Comparison of ENCODE assay signal across 8 cellular contexts in genomic region chr12:56156464-56157200, GRCh38. TPM values are rescaled to one million over a fixed set of nuclear protein-coding genes. Genes with fewer than 3 reads are reported as not detected.
A peak's percentile ranks its signal among the peaks of the same experiment; 100 is the strongest.
DNase-seq lines count a peak whose midpoint lies in the region; ATAC-seq and TF ChIP-seq lines count a peak whose summit lies in the region.
"Not testable (repeated sequence)": the region's sequence is repeated elsewhere in the genome, so short reads cannot be mapped to it uniquely, and the experiment has no call there.

No MANE protein-coding gene starts in this region.

- TF ChIP-seq CTCF in AG04450 (IDR thresholded peaks at IDR 0.05; ENCODE audit: low read depth, low read length); GM23338 (conservative IDR thresholded peaks at IDR 0.05; ENCODE audit: low read depth in 2 of 2); RWPE1 (conservative IDR thresholded peaks at IDR 0.05; ENCODE audit: low read depth); natural killer cell (IDR thresholded peaks at IDR 0.05): not testable (repeated sequence)

- peaks cover 55% of the 10 kb centered on the region for H3K36me3 Mint-ChIP-seq in GM23338 (ENCODE audit: low read depth)
- H3K36me3 Mint-ChIP-seq in activated naive CD4-positive, alpha-beta T cell treated with anti-CD3 and anti-CD28 coated beads, Interleukin-2, amount 10 ng/mL, durations not matched to agents 7 days and 5 days = peaks cover 46% of the 10 kb centered on the region
- peaks cover 61% of the 10 kb centered on the region for H3K36me3 Mint-ChIP-seq in dendritic cell treated with granulocyte-macrophage colony-stimulating factor and Interleukin-4, amounts not matched to agents 40 ng/mL and 50 ng/mL, for 4 days (ENCODE audit: low read depth)
- H3K36me3 Mint-ChIP-seq in natural killer cell = not testable (repeated sequence)
- peaks cover 82% of the 10 kb centered on the region for H3K36me3 Mint-ChIP-seq in stimulated activated effector memory CD8-positive, alpha-beta T cell treated with anti-CD3 and anti-CD28 coated beads, Interleukin-12 subunit alpha, Interleukin-12 subunit beta, amount 100 ng/mL, for 72 hours

- H3K79me2 ChIP-seq in GM23338 (replicated peaks; ENCODE audit: insufficient read depth) = peaks cover 44% of the 10 kb centered on the region

- DNase-seq in AG04450 (ENCODE audit: low read depth, low spot score); GM23338 (ENCODE audit: low spot score); RWPE1 (ENCODE audit: low spot score); activated naive CD4-positive, alpha-beta T cell treated with anti-CD3 and anti-CD28 coated beads, Interleukin-2, amount 10 ng/mL, durations not matched to agents 7 days and 5 days; natural killer cell; stimulated activated effector memory CD8-positive, alpha-beta T cell treated with anti-CD3 and anti-CD28 coated beads, Interleukin-12 subunit alpha, Interleukin-12 subunit beta, amount 100 ng/mL, for 72 hours (ENCODE audit: low spot score in 2 of 2): not testable (repeated sequence)

- H3K9me3 ChIP-seq in AG04450 (ENCODE audit: control insufficient read depth, insufficient read depth, low read length); iPS-15b (ENCODE audit: control insufficient read depth, insufficient read depth, low read length): not testable (repeated sequence)

- peaks cover 38% of the 10 kb centered on the region for H3F3A ChIP-seq in GM23338 (replicated peaks; ENCODE audit: low read depth)

- POLR2A ChIA-PET in AG04450 (lab: Yijun Ruan, JAX) = interaction anchor here (0.7 kb wide), 1 partner anchor 113 kb away, joined by 4 read pairs; no protein-coding TSS in a partner anchor
- POLR2A ChIA-PET in RWPE1 (lab: Yijun Ruan, JAX; ENCODE audit: low non-redundant PET) = not testable (repeated sequence)

- H3K36me3 ChIP-seq in GM23338 (ENCODE audit: insufficient read depth) (peaks cover 22% of the 10 kb centered on the region), iPS-15b (ENCODE audit: control insufficient read depth, insufficient read depth, low read length) (peaks cover 36% of the 10 kb centered on the region)

- peak overlapping the region; percentile 89 for H3K9ac ChIP-seq in iPS-15b (ENCODE audit: low read depth, low read length)

- not testable (repeated sequence) for H3K9me3 Mint-ChIP-seq in GM23338; activated naive CD4-positive, alpha-beta T cell treated with anti-CD3 and anti-CD28 coated beads, Interleukin-2, amount 10 ng/mL, durations not matched to agents 7 days and 5 days; dendritic cell treated with granulocyte-macrophage colony-stimulating factor and Interleukin-4, amounts not matched to agents 40 ng/mL and 50 ng/mL, for 4 days; natural killer cell; stimulated activated effector memory CD8-positive, alpha-beta T cell treated with anti-CD3 and anti-CD28 coated beads, Interleukin-12 subunit alpha, Interleukin-12 subunit beta, amount 100 ng/mL, for 72 hours

- H4K20me1 ChIP-seq in GM23338 (replicated peaks; ENCODE audit: insufficient read depth) = not testable (repeated sequence)

- not testable (repeated sequence) for ATAC-seq in GM23338; natural killer cell; stimulated activated effector memory CD8-positive, alpha-beta T cell treated with anti-CD3 and anti-CD28 coated beads, Interleukin-12 subunit alpha, Interleukin-12 subunit beta, amount 100 ng/mL, for 72 hours

- H3K4me1 ChIP-seq in GM23338 (ENCODE audit: insufficient read depth) = peaks cover 38% of the 10 kb centered on the region
- H3K4me1 ChIP-seq in iPS-15b (ENCODE audit: control insufficient read depth, insufficient read depth, low read length) = peaks cover 19% of the 10 kb centered on the region

- H3K27me3 ChIP-seq in AG04450 (ENCODE audit: control insufficient read depth, insufficient read depth, low read length); GM23338 (ENCODE audit: insufficient read depth); iPS-15b (ENCODE audit: control insufficient read depth, insufficient read depth, low read length): not testable (repeated sequence)

- H3K27ac ChIP-seq in AG04450 (ENCODE audit: low read depth, low read length) = peak overlapping the region; percentile 95
- H3K27ac ChIP-seq in GM23338 (ENCODE audit: low read depth) = peak overlapping the region; percentile 94
- H3K27ac ChIP-seq in RWPE1 = peak overlapping the region; percentile 97

- peaks cover 46% of the 10 kb centered on the region for H3K27me3 Mint-ChIP-seq in GM23338 (ENCODE audit: insufficient read depth, low read depth, poor library complexity)
- not testable (repeated sequence) for H3K27me3 Mint-ChIP-seq in activated naive CD4-positive, alpha-beta T cell treated with anti-CD3 and anti-CD28 coated beads, Interleukin-2, amount 10 ng/mL, durations not matched to agents 7 days and 5 days; dendritic cell treated with granulocyte-macrophage colony-stimulating factor and Interleukin-4, amounts not matched to agents 40 ng/mL and 50 ng/mL, for 4 days; natural killer cell (ENCODE audit: low read depth in 2 of 2)

- H3K4me3 Mint-ChIP-seq in GM23338 (peak overlapping the region; percentile 92), natural killer cell (peak overlapping the region; percentile 96)
- peak overlapping the region; percentile 95 for H3K4me3 Mint-ChIP-seq in activated naive CD4-positive, alpha-beta T cell treated with anti-CD3 and anti-CD28 coated beads, Interleukin-2, amount 10 ng/mL, durations not matched to agents 7 days and 5 days
- H3K4me3 Mint-ChIP-seq in dendritic cell treated with granulocyte-macrophage colony-stimulating factor and Interleukin-4, amounts not matched to agents 40 ng/mL and 50 ng/mL, for 4 days = peak overlapping the region; percentile 93
- peak overlapping the region; percentile 97 for H3K4me3 Mint-ChIP-seq in stimulated activated effector memory CD8-positive, alpha-beta T cell treated with anti-CD3 and anti-CD28 coated beads, Interleukin-12 subunit alpha, Interleukin-12 subunit beta, amount 100 ng/mL, for 72 hours

- H3K4me1 Mint-ChIP-seq in GM23338 = peaks cover 49% of the 10 kb centered on the region
- peaks cover 60% of the 10 kb centered on the region for H3K4me1 Mint-ChIP-seq in activated naive CD4-positive, alpha-beta T cell treated with anti-CD3 and anti-CD28 coated beads, Interleukin-2, amount 10 ng/mL, durations not matched to agents 7 days and 5 days
- H3K4me1 Mint-ChIP-seq in dendritic cell treated with granulocyte-macrophage colony-stimulating factor and Interleukin-4, amounts not matched to agents 40 ng/mL and 50 ng/mL, for 4 days (ENCODE audit: low read depth) = peaks cover 71% of the 10 kb centered on the region
- peaks cover 46 to 65% of the 10 kb centered on the region in 2 donors for H3K4me1 Mint-ChIP-seq in natural killer cell
- peaks cover 79% of the 10 kb centered on the region for H3K4me1 Mint-ChIP-seq in stimulated activated effector memory CD8-positive, alpha-beta T cell treated with anti-CD3 and anti-CD28 coated beads, Interleukin-12 subunit alpha, Interleukin-12 subunit beta, amount 100 ng/mL, for 72 hours

- H3K4me3 ChIP-seq in AG04450 (ENCODE audit: low read depth, low read length) (peak overlapping the region; percentile 99), GM23338 (peak overlapping the region; percentile 57), iPS-15b (ENCODE audit: low read depth, low read length) (peak overlapping the region; percentile 69)

- CTCF ChIA-PET in AG04450 (lab: Charles Lee) = interaction anchor here (0.7 to 1.1 kb wide), 6 partner anchors 12 to 38 kb away, joined by 3 to 6 read pairs (median 4); partner anchors contain the start of gene SMARCC2
- CTCF ChIA-PET in RWPE1 (lab: Yijun Ruan, JAX) = interaction anchor here (0.6 to 0.7 kb wide), 3 partner anchors 32 to 166 kb away, joined by 3 to 4 read pairs (median 3); no protein-coding TSS in a partner anchor
- CTCF ChIA-PET in activated naive CD4-positive, alpha-beta T cell treated with anti-CD3 and anti-CD28 coated beads, Interleukin-2, amount 10 ng/mL, durations not matched to agents 7 days and 5 days (lab: Charles Lee) = interaction anchor here (0.6 kb wide), 1 partner anchor 190 kb away, joined by 4 read pairs; no protein-coding TSS in a partner anchor

- not testable (repeated sequence) for H2AFZ ChIP-seq in GM23338

- not testable (repeated sequence) for H3K9me2 ChIP-seq in GM23338 (ENCODE audit: insufficient read depth)

- intact Hi-C loops in dendritic cell treated with granulocyte-macrophage colony-stimulating factor and Interleukin-4, amounts not matched to agents 40 ng/mL and 50 ng/mL, for 4 days (cut with micrococcal nuclease) = not testable (repeated sequence)
- intact Hi-C loops in natural killer cell (cut with micrococcal nuclease) = loop anchor here (10.0 kb wide), 1 partner anchor 112 kb away; the partner anchor contains the start of gene RPS26

- peak overlapping the region; percentile 99 for H3K27ac Mint-ChIP-seq in GM23338
- H3K27ac Mint-ChIP-seq in activated naive CD4-positive, alpha-beta T cell treated with anti-CD3 and anti-CD28 coated beads, Interleukin-2, amount 10 ng/mL, durations not matched to agents 7 days and 5 days = peak overlapping the region; percentile 94
- H3K27ac Mint-ChIP-seq in dendritic cell treated with granulocyte-macrophage colony-stimulating factor and Interleukin-4, amounts not matched to agents 40 ng/mL and 50 ng/mL, for 4 days = peak overlapping the region; percentile 98
- peak overlapping the region; percentile 96 to 98 for H3K27ac Mint-ChIP-seq in natural killer cell
- H3K27ac Mint-ChIP-seq in stimulated activated effector memory CD8-positive, alpha-beta T cell treated with anti-CD3 and anti-CD28 coated beads, Interleukin-12 subunit alpha, Interleukin-12 subunit beta, amount 100 ng/mL, for 72 hours = peak overlapping the region; percentile 98

- H3K4me2 ChIP-seq in GM23338 = peak overlapping the region; percentile 76

RNA-seq across cellular contexts. Expression of gene MYL6, which starts 1.5 kb away (rescaled TPM):
- polyA plus RNA-seq in AG04450 (2011; rRNA removed) = 5,661 and 5,957 TPM in 2 replicates
- 1,789 and 1,916 TPM in 2 replicates for polyA minus RNA-seq in AG04450 (2011; rRNA and poly(A)+ RNA removed)
- 1,092 and 1,271 TPM in 2 replicates for total RNA-seq in GM23338 (2014; rRNA removed; shearing (Covaris generic))
- 1,545 and 1,548 TPM in 2 replicates for polyA plus RNA-seq in GM23338 (2016; fragmentation: Nextera tagmentation; extraction: Ambion mirVana)
- total RNA-seq in natural killer cell = 1,000 to 10,000 TPM in 2 of 3 donors, 100 to 1,000 TPM in 1; 881 to 1,204 (median 1,015) TPM

RNA-seq across cellular contexts. Expression of gene MYL6B, which starts 4.2 kb away (rescaled TPM):
- polyA plus RNA-seq in AG04450 (2011; rRNA removed) (118 and 124 TPM in 2 replicates), GM23338 (2016; fragmentation: Nextera tagmentation; extraction: Ambion mirVana) (164 and 170 TPM in 2 replicates)
- 51.2 and 67.1 TPM in 2 replicates for polyA minus RNA-seq in AG04450 (2011; rRNA and poly(A)+ RNA removed)
- 96.9 and 103 TPM in 2 replicates for total RNA-seq in GM23338 (2014; rRNA removed; shearing (Covaris generic))
- total RNA-seq in natural killer cell = 1 to 10 TPM; 6.7 to 8.9 (median 7.4) TPM

RNA-seq across cellular contexts. Expression of gene ESYT1, which starts 28.6 kb away (rescaled TPM):
- polyA plus RNA-seq in AG04450 (2011; rRNA removed) (127 and 140 TPM in 2 replicates), GM23338 (2016; fragmentation: Nextera tagmentation; extraction: Ambion mirVana) (23.3 and 26.2 TPM in 2 replicates)
- polyA minus RNA-seq in AG04450 (2011; rRNA and poly(A)+ RNA removed) = 246 and 296 TPM in 2 replicates
- total RNA-seq in GM23338 (2014; rRNA removed; shearing (Covaris generic)) = 97.2 and 142 TPM in 2 replicates
- total RNA-seq in natural killer cell = 100 to 1,000 TPM; 198 to 215 (median 199) TPM

RNA-seq across cellular contexts. Expression of gene SMARCC2, which starts 32.7 kb away (rescaled TPM):
- 90.2 and 101 TPM in 2 replicates for polyA plus RNA-seq in AG04450 (2011; rRNA removed)
- 167 and 171 TPM in 2 replicates for polyA minus RNA-seq in AG04450 (2011; rRNA and poly(A)+ RNA removed)
- 40.4 and 44.5 TPM in 2 replicates for total RNA-seq in GM23338 (2014; rRNA removed; shearing (Covaris generic))
- polyA plus RNA-seq in GM23338 (2016; fragmentation: Nextera tagmentation; extraction: Ambion mirVana) = 52.1 and 68.3 TPM in 2 replicates
- 100 to 1,000 TPM; 205 to 232 (median 210) TPM for total RNA-seq in natural killer cell

RNA-seq across cellular contexts. Expression of gene ZC3H10, which starts 38.6 kb away (rescaled TPM):
- polyA plus RNA-seq in AG04450 (2011; rRNA removed) (1.5 and 1.9 TPM in 2 replicates), GM23338 (2016; fragmentation: Nextera tagmentation; extraction: Ambion mirVana) (2.2 and 2.7 TPM in 2 replicates)
- polyA minus RNA-seq in AG04450 (2011; rRNA and poly(A)+ RNA removed) = 6.9 and 8.0 TPM in 2 replicates
- total RNA-seq in GM23338 (2014; rRNA removed; shearing (Covaris generic)) = 4.2 and 5.4 TPM in 2 replicates
- total RNA-seq in natural killer cell = 10 to 100 TPM; 12.0 to 24.3 (median 16.2) TPM
